In the genomic region with DNA sequence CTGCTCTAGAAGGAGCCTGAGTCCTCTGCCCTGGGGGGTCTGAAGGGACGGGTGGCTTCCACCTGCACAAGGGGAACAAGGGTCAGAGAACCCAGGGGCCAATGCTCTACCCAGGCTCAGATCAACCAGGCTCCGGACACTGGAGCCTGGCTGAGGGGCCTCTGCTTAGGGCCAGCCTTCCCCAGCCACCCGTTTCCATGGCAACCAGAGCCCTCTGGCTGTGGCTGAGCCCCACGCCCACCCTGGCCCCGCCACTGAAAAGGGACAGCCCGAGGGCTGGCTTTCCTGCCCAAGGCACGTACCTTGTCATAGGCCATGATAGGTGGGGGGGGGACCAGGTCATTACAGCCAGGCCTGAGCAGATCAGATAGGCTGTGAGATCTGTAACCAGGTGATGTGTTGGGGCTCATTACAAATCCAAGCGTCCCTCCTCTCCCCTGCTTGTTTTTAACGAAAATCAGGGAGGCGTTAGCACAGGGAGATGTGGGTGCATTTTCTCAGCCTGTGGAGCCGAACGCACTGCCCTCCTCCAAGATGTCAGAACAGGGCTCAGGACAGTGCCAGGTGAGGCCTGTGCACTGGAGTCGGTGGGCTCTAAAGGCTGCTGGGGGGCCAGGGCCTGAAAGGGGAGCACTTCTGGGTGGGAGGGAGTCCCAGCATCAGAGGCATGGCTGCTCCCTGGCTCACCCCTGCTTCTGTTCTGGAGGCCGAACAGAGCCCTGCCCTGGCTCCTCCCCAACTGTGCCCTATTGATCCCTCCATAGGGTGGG, we compare ENCODE assay signal across 17 cellular contexts.
"Had no signal": no experiment of that assay in that cellular context is flagged by ENCODE, and none has a peak within 500 bp of the region (broad histone marks: within the 10 kb centered on the region; RNA-seq: fewer than 3 reads in every experiment).

No MANE protein-coding gene starts in this region.

- DNase-seq: activated CD4-positive, CD25-positive, alpha-beta regulatory T cell treated with anti-CD3 and anti-CD28 coated beads, Interleukin-2, amount 50 U/mL, for 72 hours; activated CD8-positive, alpha-beta T cell treated with anti-CD3 and anti-CD28 coated beads for 36 hours; activated naive CD4-positive, alpha-beta T cell treated with Interleukin-2 at 50 U/mL for 16 hours; activated naive CD8-positive, alpha-beta T cell treated with anti-CD3 and anti-CD28 coated beads, Interleukin-2, amount 50 U/mL, for 24 hours; esophagus squamous epithelium; foreskin fibroblast; occipital lobe; spleen; stimulated activated CD4-positive, alpha-beta T cell treated with anti-CD3 and anti-CD28 coated beads, Interleukin-1b, Interleukin-23, amount 100 ng/mL, for 48 hours; stimulated activated naive B cell treated with anti-CD40 and anti-IgM and Interleukin-4, amounts not matched to agents 10 μg/mL and 1 μg/mL and 100 μg/mL, for 72 hours; substantia nigra had no signal

- H3K27me3 ChIP-seq: ascending aorta, right lobe of liver, upper lobe of left lung had no signal

- H3K27ac Mint-ChIP-seq: activated CD8-positive, alpha-beta T cell treated with anti-CD3 and anti-CD28 coated beads for 36 hours; activated naive CD8-positive, alpha-beta T cell treated with anti-CD3 and anti-CD28 coated beads, Interleukin-2, amount 50 U/mL, for 24 hours; mesothelial cell of epicardium; stimulated activated naive B cell treated with anti-CD40 and anti-IgM and Interleukin-4, amounts not matched to agents 10 μg/mL and 1 μg/mL and 100 μg/mL, for 72 hours had no signal

- ATAC-seq: activated CD8-positive, alpha-beta T cell treated with anti-CD3 and anti-CD28 coated beads for 36 hours; activated naive CD8-positive, alpha-beta T cell treated with anti-CD3 and anti-CD28 coated beads, Interleukin-2, amount 50 U/mL, for 24 hours; right lobe of liver; stimulated activated naive B cell treated with anti-CD40 and anti-IgM and Interleukin-4, amounts not matched to agents 10 μg/mL and 1 μg/mL and 100 μg/mL, for 72 hours had no signal

- H3K36me3 Mint-ChIP-seq: mesothelial cell of epicardium; stimulated activated naive B cell treated with anti-CD40 and anti-IgM and Interleukin-4, amounts not matched to agents 10 μg/mL and 1 μg/mL and 100 μg/mL, for 72 hours had no signal

- H3K4me1 ChIP-seq: ascending aorta, esophagus squamous epithelium, prostate gland, right lobe of liver, spleen, upper lobe of left lung had no signal

- H3K36me3 ChIP-seq: ascending aorta, esophagus squamous epithelium, prostate gland, right lobe of liver, spleen, upper lobe of left lung had no signal

- H3K27ac ChIP-seq: ascending aorta, dorsolateral prefrontal cortex, esophagus squamous epithelium, prostate gland, right lobe of liver, spleen, upper lobe of left lung had no signal

- H3K4me1 Mint-ChIP-seq: activated naive CD8-positive, alpha-beta T cell treated with anti-CD3 and anti-CD28 coated beads, Interleukin-2, amount 50 U/mL, for 24 hours; stimulated activated naive B cell treated with anti-CD40 and anti-IgM and Interleukin-4, amounts not matched to agents 10 μg/mL and 1 μg/mL and 100 μg/mL, for 72 hours had no signal

- H3K9me3 ChIP-seq: ascending aorta, esophagus squamous epithelium, prostate gland, right lobe of liver, spleen, upper lobe of left lung had no signal

- H3K9me3 Mint-ChIP-seq: activated CD8-positive, alpha-beta T cell treated with anti-CD3 and anti-CD28 coated beads for 36 hours; activated naive CD8-positive, alpha-beta T cell treated with anti-CD3 and anti-CD28 coated beads, Interleukin-2, amount 50 U/mL, for 24 hours had no signal

- H3K4me3 ChIP-seq: ascending aorta, dorsolateral prefrontal cortex, esophagus squamous epithelium, prostate gland, right lobe of liver, spleen, upper lobe of left lung had no signal

- H3K4me3 Mint-ChIP-seq: activated CD8-positive, alpha-beta T cell treated with anti-CD3 and anti-CD28 coated beads for 36 hours; activated naive CD8-positive, alpha-beta T cell treated with anti-CD3 and anti-CD28 coated beads, Interleukin-2, amount 50 U/mL, for 24 hours; mesothelial cell of epicardium; stimulated activated naive B cell treated with anti-CD40 and anti-IgM and Interleukin-4, amounts not matched to agents 10 μg/mL and 1 μg/mL and 100 μg/mL, for 72 hours had no signal
